ENCODE assay signal across 8 cellular contexts in the genomic region with DNA sequence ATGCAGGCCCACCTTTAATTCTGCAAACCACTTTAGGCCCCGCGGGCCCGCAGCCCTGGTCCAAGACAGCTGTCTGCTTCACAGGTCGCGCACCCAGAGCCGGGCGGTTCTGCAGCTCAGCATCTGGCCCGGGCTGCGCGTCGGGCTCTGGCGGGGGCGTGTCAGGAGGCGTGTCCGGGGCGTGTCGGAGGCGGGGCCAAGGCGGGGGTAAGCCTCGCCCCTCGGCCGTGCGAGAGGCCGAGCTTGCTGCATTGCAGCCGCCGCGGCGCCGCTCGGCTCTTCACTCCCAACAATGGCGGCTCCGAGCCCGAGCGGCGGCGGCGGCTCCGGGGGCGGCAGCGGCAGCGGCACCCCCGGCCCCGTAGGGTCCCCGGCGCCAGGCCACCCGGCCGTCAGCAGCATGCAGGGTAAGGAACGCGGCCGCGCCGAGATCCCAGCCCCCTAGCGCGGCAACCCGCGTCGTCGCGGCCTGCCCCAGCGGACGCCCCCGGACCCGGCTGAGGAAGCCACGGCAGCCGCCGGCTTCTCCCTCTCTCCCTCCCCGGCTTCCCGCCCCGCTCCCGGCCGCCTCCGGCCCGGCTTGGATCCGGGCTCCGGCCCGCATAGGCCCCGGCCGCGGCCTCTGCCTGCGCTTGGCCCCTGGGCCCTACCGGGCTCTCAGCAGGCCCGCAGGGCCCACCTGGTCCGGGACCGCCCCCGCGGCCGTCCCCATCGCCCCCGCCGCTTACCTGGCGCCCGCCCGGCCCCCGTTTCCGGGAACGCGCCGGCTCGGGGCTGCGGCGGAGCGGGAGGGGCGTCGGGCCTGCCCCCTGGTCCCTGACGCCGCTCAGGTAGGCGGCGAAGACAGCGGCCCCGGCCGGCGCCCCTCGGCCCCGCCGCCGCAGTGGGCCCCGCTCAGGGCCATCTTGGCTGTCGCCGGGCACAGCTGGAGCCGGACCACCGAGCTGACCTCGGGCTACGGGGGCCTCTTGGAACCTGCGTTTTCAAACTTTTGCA. TPM values are rescaled to one million over a fixed set of nuclear protein-coding genes. Genes with fewer than 3 reads are reported as not detected.
A peak's percentile ranks its signal among the peaks of the same experiment; 100 is the strongest.
DNase-seq lines count a peak whose midpoint lies in the region; ATAC-seq, FAIRE-seq and TF ChIP-seq lines count a peak whose summit lies in the region.

Gene MAP2K4 (plus strand): TSS at position 283 of the 996 bp plus-strand sequence. CDS start 10 bp downstream, at position 293.

- H3K4me1 Mint-ChIP-seq in T-helper 1 cell treated with Interleukin-12 subunit alpha and Interleukin-12 subunit beta and Interleukin-4 antibody, amounts not matched to agents 30 μg/mL and 1 μg/mL, for 36 hours (ENCODE audit: low read depth), result peaks cover 22% of the 10 kb centered on the region

- H3K4me3 ChIP-seq in psoas muscle (peak within 1 kb of the TSS; percentile 92), urinary bladder (ENCODE audit: low read depth, low read length) (peak within 1 kb of the TSS; percentile 100)

- H3K4me1 ChIP-seq in psoas muscle, result peaks cover 41% of the 10 kb centered on the region
- H3K4me1 ChIP-seq in urinary bladder (ENCODE audit: insufficient read depth), result no peaks in the 10 kb centered on the region

- H3K27me3 ChIP-seq in psoas muscle (ENCODE audit: insufficient read depth in 3 of 3, low read length in 2 of 3), result no peaks in the 10 kb centered on the region

- peak within 1 kb of the TSS; percentile 49 for H3K27ac Mint-ChIP-seq in T-helper 1 cell treated with Interleukin-12 subunit alpha and Interleukin-12 subunit beta and Interleukin-4 antibody, amounts not matched to agents 30 μg/mL and 1 μg/mL, for 36 hours

- no peaks in the 10 kb centered on the region for H3K9me3 ChIP-seq in psoas muscle

- ATAC-seq in HG02610 (IDR thresholded peaks at IDR 0.05; ENCODE audit: unreplicated experiment) (peak; percentile 93), left ventricle myocardium superior (peak; percentile 100), psoas muscle (peak; percentile 100)

- WGBS in psoas muscle, 3 donors, result 0 to 1% (median 1%) methylated on average over 54 to 124 of the region's 124 CpGs
- under 1% methylated on average over 124 of the region's 124 CpGs for WGBS in urinary bladder

- peak; percentile 77 for TF ChIP-seq POLR2A in GM12891 (IDR thresholded peaks at IDR 0.05; ENCODE audit: low read depth, low read length)

- peaks cover 17% of the 10 kb centered on the region for H3K27me3 Mint-ChIP-seq in T-helper 1 cell treated with Interleukin-12 subunit alpha and Interleukin-12 subunit beta and Interleukin-4 antibody, amounts not matched to agents 30 μg/mL and 1 μg/mL, for 36 hours (ENCODE audit: low read depth)

- H3K36me3 Mint-ChIP-seq in T-helper 1 cell treated with Interleukin-12 subunit alpha and Interleukin-12 subunit beta and Interleukin-4 antibody, amounts not matched to agents 30 μg/mL and 1 μg/mL, for 36 hours (ENCODE audit: low read depth), result no peaks in the 10 kb centered on the region

- H3K36me3 ChIP-seq in psoas muscle (ENCODE audit: insufficient read depth in 1 of 2, low read depth in 1 of 2), result no peaks in the 10 kb centered on the region
- no peaks in the 10 kb centered on the region for H3K36me3 ChIP-seq in urinary bladder (ENCODE audit: insufficient read depth)

- peak; percentile 99 for FAIRE-seq in GM12891 (lab: Jason Lieb, UNC)

- intact Hi-C loops in left ventricle myocardium superior (cut with micrococcal nuclease) (loop anchor here (10.0 kb wide), 1 partner anchor 94 kb away; no protein-coding TSS in a partner anchor), psoas muscle (cut with DNase I) (loop anchor here (2.0 kb wide), 2 partner anchors 22 to 24 kb away; partner anchors contain the start of gene ZNF18 (in 1 of the 2))

- DNase-seq in GM12891 (ENCODE audit: insufficient read length, low spot score), result peak; percentile 92
- peak; percentile 63 for DNase-seq in NCI-H1092 treated with DMSO at 0.1 percent for 48 hours (lab: John Stamatoyannopoulos, UW)
- DNase-seq in amniotic stem cell (lab: John Stamatoyannopoulos, UW), result peak; percentile 71
- peak; percentile 96 for DNase-seq in left ventricle myocardium superior
- DNase-seq in psoas muscle, result peak; percentile 91 to 96

- TF ChIP-seq CTCF in psoas muscle (IDR thresholded peaks at IDR 0.05), result no peak

- H3K4me3 Mint-ChIP-seq in T-helper 1 cell treated with Interleukin-12 subunit alpha and Interleukin-12 subunit beta and Interleukin-4 antibody, amounts not matched to agents 30 μg/mL and 1 μg/mL, for 36 hours, result peak within 1 kb of the TSS; percentile 73

- H3K27ac ChIP-seq in psoas muscle, result peak within 1 kb of the TSS; percentile 88
- peak within 1 kb of the TSS; percentile 94 for H3K27ac ChIP-seq in urinary bladder (ENCODE audit: low read depth)

- no peaks in the 10 kb centered on the region for H3K9me3 Mint-ChIP-seq in T-helper 1 cell treated with Interleukin-12 subunit alpha and Interleukin-12 subunit beta and Interleukin-4 antibody, amounts not matched to agents 30 μg/mL and 1 μg/mL, for 36 hours

TF ChIP-seq in GM12891, 5 proteins besides CTCF, POLR2A, EP300 and RAD21:
- TF ChIP-seq POLR2AphosphoS5 (IDR thresholded peaks at IDR 0.05; ENCODE audit: low read depth, low read length) (peak; percentile 74; the same call in 1 of the 2 replicates), TAF1 (IDR thresholded peaks at IDR 0.05; ENCODE audit: low read depth, low read length) (peak; percentile 69; the same call in 1 of the 2 replicates), PAX5 (IDR thresholded peaks at IDR 0.05; ENCODE audit: insufficient read depth, low read length, severe bottlenecking) (no peak)

RNA-seq across cellular contexts. Expression of gene MAP2K4, which starts in this region (rescaled TPM):
- 11.1 TPM for polyA plus RNA-seq in GM12891 (2012; ENCODE audit: low read depth, missing spikeins)
- total RNA-seq in left ventricle myocardium superior (30.2 TPM), psoas muscle (10 to 100 TPM; 26.2 to 34.2 (median 31.6) TPM), urinary bladder (69.9 TPM)
- polyA plus RNA-seq in psoas muscle (10 to 100 TPM; 12.9 to 40.0 (median 18.2) TPM), urinary bladder (16.0 TPM)

Comparison
In these comparisons a context has a peak if more than half of its experiments do, and no peak if none do; other contexts are left out.
1. Peak in every context shown above with its lines: DNase-seq, ATAC-seq, H3K4me3 ChIP-seq and H3K27ac ChIP-seq.